Comparison of ENCODE assay signal across 12 cellular contexts in the genomic region with DNA sequence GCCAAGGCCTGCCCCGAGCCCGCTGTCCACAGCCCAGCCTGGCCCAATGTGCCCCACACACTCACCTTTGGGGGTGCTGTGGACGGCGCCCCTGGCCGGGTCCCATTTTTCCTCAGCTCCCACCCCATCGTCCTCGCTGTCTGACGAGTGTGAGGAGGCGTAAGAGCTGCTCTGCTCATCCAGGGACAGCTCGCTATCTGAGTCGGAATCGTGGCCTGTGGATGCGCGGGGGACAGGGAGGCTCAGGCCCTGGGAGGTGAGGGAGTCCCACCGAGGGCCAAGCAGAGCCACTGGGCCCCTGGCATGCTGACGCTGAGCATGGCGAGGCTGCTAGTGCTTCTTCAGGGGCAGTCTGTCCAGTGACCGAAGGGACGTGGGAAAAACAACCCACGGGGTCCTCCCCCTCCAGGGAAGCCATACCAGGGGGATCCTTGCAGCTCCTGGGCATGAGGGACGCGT. TPM values are rescaled to one million over a fixed set of nuclear protein-coding genes. Genes with fewer than 3 reads are reported as not detected.
DNase-seq lines count a peak whose midpoint lies in the region; ATAC-seq lines count a peak whose summit lies in the region.
"Had no signal": no experiment of that assay in that cellular context is flagged by ENCODE, and none has a peak within 500 bp of the region (broad histone marks: within the 10 kb centered on the region; RNA-seq: fewer than 3 reads in every experiment).

No MANE protein-coding gene starts in this region.

- peak overlapping the region; percentile 64 for H3K18ac ChIP-seq in neuronal stem cell (ENCODE audit: low read length)

- no peak overlapping the region for H2BK5ac ChIP-seq in neuronal stem cell (ENCODE audit: low read length)

- H3K27me3 ChIP-seq in right cardiac atrium (ENCODE audit: control insufficient read depth, insufficient read depth) (no peaks in the 10 kb centered on the region), H7 (ENCODE audit: control insufficient read depth, insufficient read depth, low read length) (no peaks in the 10 kb centered on the region), neuronal stem cell (ENCODE audit: control insufficient read depth in 3 of 3, insufficient read depth in 3 of 3, low read depth in 1 of 3, low read length in 3 of 3) (peaks cover 0 to 2% (median 0%) of the 10 kb centered on the region in 3 experiments)

- H3K9me3 ChIP-seq in right cardiac atrium (ENCODE audit: control insufficient read depth, low read length) (no peaks in the 10 kb centered on the region), neuronal stem cell (replicated peaks in 1 of 2; ENCODE audit: control insufficient read depth in 2 of 2, insufficient read depth in 1 of 2, low read depth in 1 of 2, low read length in 2 of 2) (peaks cover 4 to 6% of the 10 kb centered on the region in 2 donors)

- H4K91ac ChIP-seq in neuronal stem cell (ENCODE audit: low read depth, low read length, poor library complexity) = peak overlapping the region; percentile 5

- peak overlapping the region; percentile 46 for H2AK5ac ChIP-seq in neuronal stem cell (ENCODE audit: low read depth, low read length)

- H3K14ac ChIP-seq in neuronal stem cell (ENCODE audit: low read length) = no peak overlapping the region

- no peak overlapping the region for H2BK12ac ChIP-seq in neuronal stem cell (ENCODE audit: low read length)

- ATAC-seq in right cardiac atrium (no peak), left cardiac atrium (no peak), HG03175 (IDR thresholded peaks at IDR 0.05; ENCODE audit: unreplicated experiment) (no peak)
- ATAC-seq: GM23338 had no signal

- no peak overlapping the region for H2AFZ ChIP-seq in neuronal stem cell (ENCODE audit: low read length)
- H2AFZ ChIP-seq: GM23338 had no signal

- no peak overlapping the region for H3K9ac ChIP-seq in neuronal stem cell (ENCODE audit: low read depth, low read length, poor library complexity)

- H2BK15ac ChIP-seq in neuronal stem cell (ENCODE audit: low read length) = no peak overlapping the region

- H3K4me1 ChIP-seq in right cardiac atrium (ENCODE audit: control insufficient read depth, insufficient read depth, low read length) (no peaks in the 10 kb centered on the region), neuronal stem cell (ENCODE audit: control insufficient read depth in 2 of 2, insufficient read depth in 1 of 2, low read depth in 1 of 2, low read length in 2 of 2) (peaks cover 0 to 5% of the 10 kb centered on the region in 2 donors)

- H4K8ac ChIP-seq in neuronal stem cell (ENCODE audit: low read depth, low read length) = no peak overlapping the region

- intact Hi-C loops in right cardiac atrium (cut with DNase I) (loop anchor here in 3 of 4 donors (5.0 kb wide), 1 partner anchor 177 kb away; no protein-coding TSS in a partner anchor), left cardiac atrium (cut with DNase I) (loop anchor here in 1 of 2 donors (5.0 kb wide), 1 partner anchor 177 kb away; no protein-coding TSS in a partner anchor)

- H3K23ac ChIP-seq in neuronal stem cell (ENCODE audit: low read depth, low read length, poor library complexity) = peak overlapping the region; percentile 22

- 84% methylated on average over 22 of the region's 22 CpGs for WGBS in right cardiac atrium
- no CpG with 5 or more reads among the region's 22 CpGs for WGBS in neuronal stem cell (ENCODE audit: extremely low coverage in 2 of 2, insufficient read length in 2 of 2, insufficient replicate concordance in 1 of 2), 2 donors

- peak in 2 of 3 donors; percentile 35 to 43 for DNase-seq in right cardiac atrium
- DNase-seq in left cardiac atrium = no peak
- DNase-seq in H7 = peak; percentile 54
- DNase-seq in neuronal stem cell (ENCODE audit: low spot score) = no peak
- DNase-seq in NCI-H526 treated with DMSO at 0.1 percent for 48 hours (lab: John Stamatoyannopoulos, UW) = no peak
- DNase-seq: CD4-positive, alpha-beta T cell; CD8-positive, alpha-beta memory T cell; DMS 273 treated with DMSO at 0.1 percent for 48 hours; DND-41; HCEC 1CT had no signal

- no peak overlapping the region for H3K4me3 ChIP-seq in right cardiac atrium (ENCODE audit: low read length)
- H3K4me3 ChIP-seq in H7 (ENCODE audit: insufficient read depth, low read depth, low read length) = no peak overlapping the region
- H3K4me3 ChIP-seq in neuronal stem cell (ENCODE audit: low read length in 2 of 2) = no peak overlapping the region
- H3K4me3 ChIP-seq: GM23338 had no signal

- H3K27ac ChIP-seq in right cardiac atrium (ENCODE audit: low read length) = no peak overlapping the region
- H3K27ac ChIP-seq in neuronal stem cell (replicated peaks; ENCODE audit: low read length) = no peak overlapping the region

- H3K36me3 ChIP-seq in H7 (replicated peaks; ENCODE audit: control insufficient read depth, insufficient read depth, low read length) (no peaks in the 10 kb centered on the region), neuronal stem cell (replicated peaks in 1 of 2; ENCODE audit: control insufficient read depth in 2 of 2, insufficient read depth in 2 of 2, low read length in 2 of 2) (peaks cover 3 to 49% of the 10 kb centered on the region in 2 donors)

- no peak overlapping the region for H3K4ac ChIP-seq in neuronal stem cell (ENCODE audit: low read length)

- no peak overlapping the region for H2BK120ac ChIP-seq in neuronal stem cell (ENCODE audit: low read depth, low read length)

- H3K79me1 ChIP-seq in neuronal stem cell (ENCODE audit: low read depth, low read length) = peaks cover 2% of the 10 kb centered on the region

- H3K4me2 ChIP-seq in neuronal stem cell (ENCODE audit: insufficient read depth, low read length, poor library complexity, severe bottlenecking) = no peak overlapping the region
- H3K4me2 ChIP-seq: GM23338 had no signal

RNA-seq across cellular contexts. Expression of a gene that starts 29.7 kb away (rescaled TPM):
- total RNA-seq in right cardiac atrium = 10 to 100 TPM; 31.5 to 48.7 (median 38.9) TPM
- polyA plus RNA-seq in right cardiac atrium = 40.2 TPM
- total RNA-seq in left cardiac atrium = 10 to 100 TPM; 27.5 to 41.9 TPM
- 72.9 and 76.2 TPM in 2 replicates for total RNA-seq in H7 (2014; rRNA removed; shearing (Covaris generic))
- 30.9 TPM for polyA plus RNA-seq in neuronal stem cell (2013, experiment 1 of 2)
- polyA plus RNA-seq in neuronal stem cell (2013, experiment 2 of 2) = 33.3 TPM

Comparison
In these comparisons a context has a peak if more than half of its experiments do, and no peak if none do; other contexts are left out.
1. DNase-seq: peak in right cardiac atrium (2 of 3) and H7 (single experiment); none in left cardiac atrium (single experiment), neuronal stem cell (single experiment) and NCI-H526 treated with DMSO at 0.1 percent for 48 hours (single experiment).